In the genomic region with DNA sequence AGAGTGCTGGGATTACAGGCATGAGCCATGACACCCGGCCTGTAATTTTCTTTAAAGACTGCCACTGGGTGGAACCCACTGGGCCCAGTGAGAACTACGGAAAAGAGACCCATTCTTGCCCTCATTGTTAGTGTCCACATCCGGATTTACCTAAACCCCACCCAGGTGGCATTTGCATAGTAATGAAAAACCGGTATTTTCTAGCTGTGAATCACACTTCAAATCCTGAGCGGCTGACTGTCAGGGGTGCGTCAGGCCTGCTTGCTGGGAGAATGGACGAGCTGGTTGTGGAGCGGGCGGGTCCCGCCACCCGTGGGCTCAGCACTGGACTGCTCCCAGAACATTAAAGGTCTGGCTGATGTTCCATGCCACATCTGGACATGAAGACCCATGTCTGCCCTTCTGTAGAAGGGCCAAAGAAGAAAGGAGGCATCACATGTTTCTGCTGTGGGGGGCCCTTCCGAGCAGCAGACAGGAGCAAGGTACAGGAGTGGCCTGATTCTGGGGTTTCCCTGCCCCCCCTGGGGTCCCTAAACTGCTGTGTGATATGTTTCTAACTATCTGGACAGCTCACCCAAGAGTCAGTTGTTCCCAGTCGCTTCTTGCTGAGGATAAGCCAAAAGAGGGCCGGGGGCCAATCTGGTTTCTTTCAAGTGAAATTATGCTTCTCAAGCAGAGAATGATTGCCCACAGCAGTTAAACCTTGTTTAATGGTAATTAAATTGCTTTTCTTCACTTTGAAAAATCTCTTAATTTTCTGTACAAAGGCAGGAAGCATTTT, we compare ENCODE assay signal across 1 cellular context.
TF ChIP-seq lines count a peak whose summit lies in the region.

No MANE protein-coding gene starts in this region.

TF ChIP-seq in GM23338, 12 proteins besides CTCF, POLR2A, EP300 and RAD21 (continued from another document):
- TF ChIP-seq POLR2AphosphoS5 (IDR thresholded peaks at IDR 0.05; ENCODE audit: low read depth): no peak
- no peak for TF ChIP-seq EZH2phosphoT487 (IDR thresholded peaks at IDR 0.05; ENCODE audit: unreplicated experiment)
